Comparison of ENCODE assay signal across 9 cellular contexts in genomic region chr5:178207183-178207916, GRCh38. TPM values are rescaled to one million over a fixed set of nuclear protein-coding genes. Genes with fewer than 3 reads are reported as not detected.
DNase-seq lines count a peak whose midpoint lies in the region; ATAC-seq, FAIRE-seq and TF ChIP-seq lines count a peak whose summit lies in the region.
"Had no signal": no experiment of that assay in that cellular context is flagged by ENCODE, and none has a peak within 500 bp of the region (broad histone marks: within the 10 kb centered on the region; RNA-seq: fewer than 3 reads in every experiment).

No MANE protein-coding gene starts in this region.

- H3K9ac ChIP-seq in HepG2 (ENCODE audit: insufficient read depth, low read depth, low read length), result no peak overlapping the region

- H3K9me3 ChIP-seq in right atrium auricular region (no peaks in the 10 kb centered on the region), HepG2 (ENCODE audit: low read length) (no peaks in the 10 kb centered on the region), SJCRH30 (replicated peaks) (no peaks in the 10 kb centered on the region)

- H3K79me2 ChIP-seq in HepG2 (ENCODE audit: insufficient read depth, low read length), result peaks cover 35% of the 10 kb centered on the region

- FAIRE-seq in HepG2 (lab: Jason Lieb, UNC) (peak; percentile 12), GM12891 (lab: Jason Lieb, UNC) (no peak)

- DNase-seq in cardiac septum (ENCODE audit: low spot score) (peak; percentile 69), right atrium auricular region (ENCODE audit: low spot score) (no peak), astrocyte of the hippocampus (ENCODE audit: low read depth, low spot score) (peak; percentile 83), HepG2 (ENCODE audit: low spot score) (peak; percentile 32), GM12891 (ENCODE audit: insufficient read length, low spot score) (no peak), SJCRH30 (no peak), HuH-7 (ENCODE audit: low spot score) (no peak)
- DNase-seq: NCI-H1436 treated with DMSO at 0.1 percent for 48 hours had no signal

- H3K27me3 ChIP-seq in right atrium auricular region (no peaks in the 10 kb centered on the region), HepG2 (ENCODE audit: control insufficient read depth in 1 of 2, insufficient read depth in 2 of 2, low read length in 2 of 2) (no peaks in the 10 kb centered on the region; a peak in 1 of 5 replicates), SJCRH30 (no peaks in the 10 kb centered on the region)

- no peak for TF ChIP-seq RAD21 in HepG2 (CRISPR knock-in tag; IDR thresholded peaks at IDR 0.05)

- in situ Hi-C loops in HepG2 (cut with HindIII; ENCODE audit: extremely low pct_ligation_motif_present, low pct_unique_long_range_greater_than_20kb), result no loop called here

- BruUV-seq in HepG2 (replicated peaks; lab: Mats Ljungman, UMichigan), result no TSS peak

- 62% methylated on average over 5 of the region's 5 CpGs for WGBS in HepG2 (ENCODE audit: low lambda C conversion rate)

- TF ChIP-seq EP300 in HepG2 (IDR thresholded peaks at IDR 0.05; ENCODE audit: low read depth in 2 of 2, low read length in 2 of 2), result no peak
- TF ChIP-seq EP300 in HepG2 (CRISPR knock-in tag; IDR thresholded peaks at IDR 0.05; ENCODE audit: borderline replicate concordance), result no peak

- TF ChIP-seq CTCF in right atrium auricular region (IDR thresholded peaks at IDR 0.05), result no peak
- TF ChIP-seq CTCF in HepG2 (CRISPR knock-in tag; IDR thresholded peaks at IDR 0.05), result no peak

- POLR2A ChIA-PET in HepG2 (lab: Yijun Ruan, JAX), result interaction anchor here (2.8 kb wide), 1 partner anchor 24 kb away, joined by 12 read pairs; the partner anchor contains the start of gene PHYKPL

- H3K4me1 ChIP-seq in right atrium auricular region (peaks cover 0 to 21% of the 10 kb centered on the region in 2 donors), HepG2 (ENCODE audit: insufficient read depth, low read length) (peaks cover 32% of the 10 kb centered on the region), SJCRH30 (peaks cover 10% of the 10 kb centered on the region; the same call in 1 of the 2 replicates)

- H3K4me3 ChIP-seq in right atrium auricular region, result no peak overlapping the region
- no peak overlapping the region for H3K4me3 ChIP-seq in HepG2 (replicated peaks in 1 of 3; ENCODE audit: insufficient read depth in 1 of 3, low read depth in 2 of 3, low read length in 3 of 3)
- no peak overlapping the region for H3K4me3 ChIP-seq in SJCRH30

- no peak overlapping the region for H3K27ac ChIP-seq in right atrium auricular region
- no peak overlapping the region for H3K27ac ChIP-seq in HepG2 (ENCODE audit: extremely low read length, insufficient read depth, low read length)
- H3K27ac ChIP-seq in SJCRH30, result no peak overlapping the region

- ATAC-seq in HepG2, result no peak
- no peak for ATAC-seq in GM21717 (IDR thresholded peaks at IDR 0.05; ENCODE audit: unreplicated experiment)

- H3K36me3 ChIP-seq in right atrium auricular region, result peaks cover 66% of the 10 kb centered on the region
- H3K36me3 ChIP-seq in HepG2 (replicated peaks in 1 of 2; ENCODE audit: control insufficient read depth in 1 of 2, insufficient read depth in 2 of 2, low read length in 2 of 2), result peaks cover 15 to 64% of the 10 kb centered on the region in 2 experiments
- peaks cover 71% of the 10 kb centered on the region for H3K36me3 ChIP-seq in SJCRH30

- CTCF ChIA-PET in HepG2 (lab: Yijun Ruan, JAX; ENCODE audit: low intra/inter-chr PET ratio, low total read pairs), result no interaction called here

- peak overlapping the region; percentile 89 for H3K4me2 ChIP-seq in HepG2 (ENCODE audit: low read depth, low read length)

- no peak overlapping the region for H2AFZ ChIP-seq in HepG2 (ENCODE audit: low read length)

- H4K20me1 ChIP-seq in HepG2 (ENCODE audit: insufficient read depth, low read length), result peaks cover 39% of the 10 kb centered on the region

- TF ChIP-seq POLR2A in HepG2 (IDR thresholded peaks at IDR 0.05; ENCODE audit: insufficient read depth in 1 of 2, low read depth in 2 of 2, low read length in 2 of 2) (no peak; a peak in 1 of 4 replicates), GM12891 (IDR thresholded peaks at IDR 0.05; ENCODE audit: low read depth, low read length) (no peak)

- intact Hi-C loops in cardiac septum (cut with DNase I), result no loop called here
- intact Hi-C loops in HepG2 (cut with micrococcal nuclease; ENCODE audit: unreplicated experiment), result no loop called here

RNA-seq across cellular contexts. Expression of gene HNRNPAB, which starts 3.0 kb away (rescaled TPM):
- total RNA-seq in cardiac septum (105 TPM), right atrium auricular region (10 to 100 TPM; 62.4 to 69.1 TPM), HepG2 (2016; rRNA removed; fragmentation: Illumina TruSeq; extraction: Trizol) (111 and 132 TPM in 2 replicates)
- total RNA-seq in HepG2 (2016; cell fraction: cytosol; rRNA removed; fragmentation: Illumina TruSeq; extraction: Trizol; ENCODE audit: low read depth), result 12.0 and 13.3 TPM in 2 replicates
- total RNA-seq in HepG2 (2016; cell fraction: insoluble cytoplasmic fraction; rRNA removed; fragmentation: Illumina TruSeq; extraction: Trizol), result 110 and 122 TPM in 2 replicates
- 37.5 and 44.0 TPM in 2 replicates for total RNA-seq in HepG2 (2016; cell fraction: membrane; rRNA removed; fragmentation: Illumina TruSeq; extraction: Trizol)
- total RNA-seq in HepG2 (2016; cell fraction: nucleus; rRNA removed; fragmentation: Illumina TruSeq; extraction: Trizol), result 54.8 and 64.8 TPM in 2 replicates
- polyA plus RNA-seq in HepG2 (2011; rRNA removed), result 46.1 and 62.6 TPM in 2 replicates
- polyA plus RNA-seq in HepG2 (2011; cell fraction: cytosol; rRNA removed), result 52.5 and 54.6 TPM in 2 replicates
- polyA plus RNA-seq in HepG2 (2011; cell fraction: nucleus; rRNA removed), result 28.6 and 30.1 TPM in 2 replicates
- polyA plus RNA-seq in HepG2 (2012), result 55.4 and 68.0 TPM in 2 replicates
- polyA plus RNA-seq in HepG2 (2016; cell fraction: cytosol; fragmentation: Illumina TruSeq; extraction: Trizol; ENCODE audit: low read depth), result 12.0 and 13.6 TPM in 2 replicates
- 241 and 256 TPM in 2 replicates for polyA plus RNA-seq in HepG2 (2016; cell fraction: insoluble cytoplasmic fraction; fragmentation: Illumina TruSeq; extraction: Trizol; ENCODE audit: low read depth)
- 36.3 and 40.6 TPM in 2 replicates for polyA plus RNA-seq in HepG2 (2016; cell fraction: membrane; fragmentation: Illumina TruSeq; extraction: Trizol; ENCODE audit: low read depth)
- 151 and 157 TPM in 2 replicates for polyA plus RNA-seq in HepG2 (2016; cell fraction: nucleus; fragmentation: Illumina TruSeq; extraction: Trizol; ENCODE audit: insufficient read depth, low read depth)
- polyA minus RNA-seq in HepG2 (2011; rRNA and poly(A)+ RNA removed; ENCODE audit: low replicate concordance), result 17.1 and 71.1 TPM in 2 replicates
- 15.4 and 24.9 TPM in 2 replicates for polyA minus RNA-seq in HepG2 (2011; cell fraction: cytosol; rRNA and poly(A)+ RNA removed)
- polyA minus RNA-seq in HepG2 (2011; cell fraction: nucleus; rRNA and poly(A)+ RNA removed), result 26.0 and 31.3 TPM in 2 replicates
- polyA plus RNA-seq in GM12891 (2012; ENCODE audit: low read depth, missing spikeins), result 163 TPM
- 244 and 266 TPM in 2 replicates for total RNA-seq in SJCRH30 (2014; rRNA removed; shearing (Covaris generic))

RNA-seq across cellular contexts. Expression of gene GMCL2, which starts 20.2 kb away (rescaled TPM):
- not detected for total RNA-seq in cardiac septum
- total RNA-seq in right atrium auricular region, result not detected
- not detected in 2 replicates for total RNA-seq in HepG2 (2016; rRNA removed; fragmentation: Illumina TruSeq; extraction: Trizol)
- not detected in 2 replicates for total RNA-seq in HepG2 (2016; cell fraction: cytosol; rRNA removed; fragmentation: Illumina TruSeq; extraction: Trizol; ENCODE audit: low read depth)
- not detected in 2 replicates for total RNA-seq in HepG2 (2016; cell fraction: insoluble cytoplasmic fraction; rRNA removed; fragmentation: Illumina TruSeq; extraction: Trizol)
- not detected in 2 replicates for total RNA-seq in HepG2 (2016; cell fraction: membrane; rRNA removed; fragmentation: Illumina TruSeq; extraction: Trizol)
- total RNA-seq in HepG2 (2016; cell fraction: nucleus; rRNA removed; fragmentation: Illumina TruSeq; extraction: Trizol), result not detected in 2 replicates
- 0.03 TPM in 1 of 2 replicates, not detected in the other for polyA plus RNA-seq in HepG2 (2011; rRNA removed)
- polyA plus RNA-seq in HepG2 (2011; cell fraction: cytosol; rRNA removed), result not detected in 2 replicates
- not detected in 2 replicates for polyA plus RNA-seq in HepG2 (2011; cell fraction: nucleus; rRNA removed)
- 0.05 TPM in 1 of 2 replicates, not detected in the other for polyA plus RNA-seq in HepG2 (2012)
- polyA plus RNA-seq in HepG2 (2016; cell fraction: cytosol; fragmentation: Illumina TruSeq; extraction: Trizol; ENCODE audit: low read depth), result not detected in 2 replicates
- not detected in 2 replicates for polyA plus RNA-seq in HepG2 (2016; cell fraction: insoluble cytoplasmic fraction; fragmentation: Illumina TruSeq; extraction: Trizol; ENCODE audit: low read depth)
- polyA plus RNA-seq in HepG2 (2016; cell fraction: membrane; fragmentation: Illumina TruSeq; extraction: Trizol; ENCODE audit: low read depth), result not detected in 2 replicates
- not detected in 2 replicates for polyA plus RNA-seq in HepG2 (2016; cell fraction: nucleus; fragmentation: Illumina TruSeq; extraction: Trizol; ENCODE audit: insufficient read depth, low read depth)
- not detected in 2 replicates for polyA minus RNA-seq in HepG2 (2011; rRNA and poly(A)+ RNA removed; ENCODE audit: low replicate concordance)
- polyA minus RNA-seq in HepG2 (2011; cell fraction: cytosol; rRNA and poly(A)+ RNA removed), result not detected in 2 replicates
- polyA minus RNA-seq in HepG2 (2011; cell fraction: nucleus; rRNA and poly(A)+ RNA removed), result not detected in 2 replicates
- polyA plus RNA-seq in GM12891 (2012; ENCODE audit: low read depth, missing spikeins), result 0.03 TPM
- not detected in 2 replicates for total RNA-seq in SJCRH30 (2014; rRNA removed; shearing (Covaris generic))

RNA-seq across cellular contexts. Expression of gene PHYKPL, which starts 25.3 kb away (rescaled TPM):
- total RNA-seq in cardiac septum (55.3 TPM), right atrium auricular region (10 to 100 TPM; 22.8 to 34.5 TPM), HepG2 (2016; rRNA removed; fragmentation: Illumina TruSeq; extraction: Trizol) (6.5 and 18.0 TPM in 2 replicates)
- total RNA-seq in HepG2 (2016; cell fraction: cytosol; rRNA removed; fragmentation: Illumina TruSeq; extraction: Trizol; ENCODE audit: low read depth), result 9.3 and 10.3 TPM in 2 replicates
- 6.3 and 18.2 TPM in 2 replicates for total RNA-seq in HepG2 (2016; cell fraction: insoluble cytoplasmic fraction; rRNA removed; fragmentation: Illumina TruSeq; extraction: Trizol)
- 12.3 and 14.3 TPM in 2 replicates for total RNA-seq in HepG2 (2016; cell fraction: membrane; rRNA removed; fragmentation: Illumina TruSeq; extraction: Trizol)
- total RNA-seq in HepG2 (2016; cell fraction: nucleus; rRNA removed; fragmentation: Illumina TruSeq; extraction: Trizol), result 28.0 and 31.5 TPM in 2 replicates
- 78.6 and 94.3 TPM in 2 replicates for polyA plus RNA-seq in HepG2 (2011; rRNA removed)
- 35.8 and 36.7 TPM in 2 replicates for polyA plus RNA-seq in HepG2 (2011; cell fraction: cytosol; rRNA removed)
- polyA plus RNA-seq in HepG2 (2011; cell fraction: nucleus; rRNA removed), result 312 and 345 TPM in 2 replicates
- 25.4 and 34.0 TPM in 2 replicates for polyA plus RNA-seq in HepG2 (2012)
- polyA plus RNA-seq in HepG2 (2016; cell fraction: cytosol; fragmentation: Illumina TruSeq; extraction: Trizol; ENCODE audit: low read depth), result 6.9 and 8.7 TPM in 2 replicates
- polyA plus RNA-seq in HepG2 (2016; cell fraction: insoluble cytoplasmic fraction; fragmentation: Illumina TruSeq; extraction: Trizol; ENCODE audit: low read depth), result 6.1 and 7.0 TPM in 2 replicates
- polyA plus RNA-seq in HepG2 (2016; cell fraction: membrane; fragmentation: Illumina TruSeq; extraction: Trizol; ENCODE audit: low read depth), result 9.0 and 11.2 TPM in 2 replicates
- 47.5 and 57.4 TPM in 2 replicates for polyA plus RNA-seq in HepG2 (2016; cell fraction: nucleus; fragmentation: Illumina TruSeq; extraction: Trizol; ENCODE audit: insufficient read depth, low read depth)
- polyA minus RNA-seq in HepG2 (2011; rRNA and poly(A)+ RNA removed; ENCODE audit: low replicate concordance), result 97.9 and 139 TPM in 2 replicates
- polyA minus RNA-seq in HepG2 (2011; cell fraction: cytosol; rRNA and poly(A)+ RNA removed), result 10.3 and 11.5 TPM in 2 replicates
- 134 and 154 TPM in 2 replicates for polyA minus RNA-seq in HepG2 (2011; cell fraction: nucleus; rRNA and poly(A)+ RNA removed)
- polyA plus RNA-seq in GM12891 (2012; ENCODE audit: low read depth, missing spikeins), result 24.9 TPM
- 16.0 and 21.2 TPM in 2 replicates for total RNA-seq in SJCRH30 (2014; rRNA removed; shearing (Covaris generic))

RNA-seq across cellular contexts. Expression of gene NHP2, which starts 53.7 kb away (rescaled TPM):
- total RNA-seq in cardiac septum (77.2 TPM), right atrium auricular region (100 to 1,000 TPM; 125 to 151 TPM), HepG2 (2016; rRNA removed; fragmentation: Illumina TruSeq; extraction: Trizol) (96.1 and 113 TPM in 2 replicates)
- total RNA-seq in HepG2 (2016; cell fraction: cytosol; rRNA removed; fragmentation: Illumina TruSeq; extraction: Trizol; ENCODE audit: low read depth), result 68.1 and 88.8 TPM in 2 replicates
- 97.1 and 114 TPM in 2 replicates for total RNA-seq in HepG2 (2016; cell fraction: insoluble cytoplasmic fraction; rRNA removed; fragmentation: Illumina TruSeq; extraction: Trizol)
- total RNA-seq in HepG2 (2016; cell fraction: membrane; rRNA removed; fragmentation: Illumina TruSeq; extraction: Trizol), result 84.9 and 113 TPM in 2 replicates
- 34.2 and 43.0 TPM in 2 replicates for total RNA-seq in HepG2 (2016; cell fraction: nucleus; rRNA removed; fragmentation: Illumina TruSeq; extraction: Trizol)
- polyA plus RNA-seq in HepG2 (2011; rRNA removed), result 56.2 and 60.8 TPM in 2 replicates
- polyA plus RNA-seq in HepG2 (2011; cell fraction: cytosol; rRNA removed), result 78.2 and 86.1 TPM in 2 replicates
- polyA plus RNA-seq in HepG2 (2011; cell fraction: nucleus; rRNA removed), result 29.3 and 29.5 TPM in 2 replicates
- 75.3 and 78.7 TPM in 2 replicates for polyA plus RNA-seq in HepG2 (2012)
- polyA plus RNA-seq in HepG2 (2016; cell fraction: cytosol; fragmentation: Illumina TruSeq; extraction: Trizol; ENCODE audit: low read depth), result 93.8 and 147 TPM in 2 replicates
- 159 and 169 TPM in 2 replicates for polyA plus RNA-seq in HepG2 (2016; cell fraction: insoluble cytoplasmic fraction; fragmentation: Illumina TruSeq; extraction: Trizol; ENCODE audit: low read depth)
- 102 and 133 TPM in 2 replicates for polyA plus RNA-seq in HepG2 (2016; cell fraction: membrane; fragmentation: Illumina TruSeq; extraction: Trizol; ENCODE audit: low read depth)
- polyA plus RNA-seq in HepG2 (2016; cell fraction: nucleus; fragmentation: Illumina TruSeq; extraction: Trizol; ENCODE audit: insufficient read depth, low read depth), result 79.3 and 81.0 TPM in 2 replicates
- 38.1 and 80.1 TPM in 2 replicates for polyA minus RNA-seq in HepG2 (2011; rRNA and poly(A)+ RNA removed; ENCODE audit: low replicate concordance)
- polyA minus RNA-seq in HepG2 (2011; cell fraction: cytosol; rRNA and poly(A)+ RNA removed), result 25.2 and 34.9 TPM in 2 replicates
- polyA minus RNA-seq in HepG2 (2011; cell fraction: nucleus; rRNA and poly(A)+ RNA removed), result 28.8 and 31.7 TPM in 2 replicates
- 273 TPM for polyA plus RNA-seq in GM12891 (2012; ENCODE audit: low read depth, missing spikeins)
- total RNA-seq in SJCRH30 (2014; rRNA removed; shearing (Covaris generic)), result 277 and 303 TPM in 2 replicates

Comparison
In these comparisons a context has a peak if more than half of its experiments do, and no peak if none do; other contexts are left out.
1. DNase-seq: peak in cardiac septum (single experiment), astrocyte of the hippocampus (single experiment) and HepG2 (single experiment); none in right atrium auricular region (single experiment), GM12891 (single experiment), SJCRH30 (0 of 2) and HuH-7 (single experiment).